ENCODE assay signal across 23 cellular contexts in the genomic region with DNA sequence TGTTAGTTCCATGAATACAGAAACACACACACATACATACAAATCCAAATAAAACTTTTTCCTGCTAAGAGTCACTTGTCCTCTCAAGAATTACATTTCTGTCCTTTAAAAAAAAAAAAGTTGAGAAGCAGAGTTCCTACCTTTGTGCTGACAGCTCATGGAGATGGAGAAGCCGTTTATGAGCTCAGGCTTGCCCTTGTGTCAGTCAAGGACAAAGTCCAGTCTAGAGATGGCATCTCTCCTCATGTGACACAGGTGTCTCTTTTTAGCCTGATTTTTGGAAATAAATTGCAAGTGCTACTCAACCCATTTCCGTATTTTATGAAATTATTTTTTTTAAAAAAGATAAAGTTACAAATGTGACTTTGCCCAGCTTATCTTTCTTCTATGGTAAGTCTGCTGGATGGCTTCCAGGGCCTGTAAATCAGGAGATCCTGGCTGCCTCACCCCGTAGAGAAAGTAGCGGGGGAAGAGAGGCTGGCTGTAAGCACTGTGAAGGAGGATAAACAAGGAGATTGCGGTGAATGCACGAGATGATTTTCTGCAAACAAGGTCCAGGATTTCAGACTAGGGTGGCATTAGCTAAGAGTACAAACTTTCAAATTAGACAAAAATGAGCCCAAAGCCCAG.
DNase-seq lines count a peak whose midpoint lies in the region; ATAC-seq, FAIRE-seq and TF ChIP-seq lines count a peak whose summit lies in the region.
"Had no signal": no experiment of that assay in that cellular context is flagged by ENCODE, and none has a peak within 500 bp of the region (broad histone marks: within the 10 kb centered on the region; RNA-seq: fewer than 3 reads in every experiment).

No MANE protein-coding gene starts in this region.

- H3K27ac Mint-ChIP-seq in type B pancreatic cell = peak overlapping the region; percentile 21
- H3K27ac Mint-ChIP-seq: activated CD8-positive, alpha-beta memory T cell treated with anti-CD3 and anti-CD28 coated beads, Interleukin-2, amount 10 ng/mL, durations not matched to agents 7 days and 5 days; activated T-helper 17 cell treated with anti-CD3 and anti-CD28 coated beads, Interleukin-2, amount 50 U/mL, for 72 hours had no signal

- H2BK12ac ChIP-seq in H1 (ENCODE audit: low read depth, low read length) = no peak overlapping the region

- H3K23me2 ChIP-seq in H1 (ENCODE audit: low read depth, low read length) = no peaks in the 10 kb centered on the region

- no peak overlapping the region for H3K18ac ChIP-seq in H1 (ENCODE audit: extremely low read depth, low read length)
- peak overlapping the region; percentile 61 for H3K18ac ChIP-seq in mesendoderm (ENCODE audit: low read length)

- H4K5ac ChIP-seq in H1 (ENCODE audit: insufficient read length, low read depth, low read length) (no peak overlapping the region), mesendoderm (ENCODE audit: low read length) (no peak overlapping the region)

- no peak overlapping the region for H3K23ac ChIP-seq in H1 (ENCODE audit: insufficient read length)
- no peak overlapping the region for H3K23ac ChIP-seq in mesendoderm (ENCODE audit: low read length)

- H3K36me3 ChIP-seq in SK-N-SH (replicated peaks in 1 of 2; ENCODE audit: control insufficient read depth in 1 of 2, insufficient read depth in 2 of 2, low read length in 1 of 2) (no peaks in the 10 kb centered on the region), H1 (ENCODE audit: control insufficient read depth in 2 of 4, insufficient read depth in 4 of 4, low read length in 3 of 4) (no peaks in the 10 kb centered on the region), mesendoderm (ENCODE audit: control insufficient read depth, insufficient read depth, low read length) (no peaks in the 10 kb centered on the region)
- H3K36me3 ChIP-seq: BLaER1, esophagus squamous epithelium had no signal

- H4K8ac ChIP-seq in H1 (ENCODE audit: extremely low read depth, insufficient read depth, low read length) = no peak overlapping the region
- H4K8ac ChIP-seq in mesendoderm (ENCODE audit: low read depth, low read length) = no peak overlapping the region

- H3K4me3 Mint-ChIP-seq in type B pancreatic cell = no peak overlapping the region
- H3K4me3 Mint-ChIP-seq: activated CD8-positive, alpha-beta memory T cell treated with anti-CD3 and anti-CD28 coated beads, Interleukin-2, amount 10 ng/mL, durations not matched to agents 7 days and 5 days; activated T-helper 17 cell treated with anti-CD3 and anti-CD28 coated beads, Interleukin-2, amount 50 U/mL, for 72 hours had no signal

- peak; percentile 34 for DNase-seq in SK-N-SH
- DNase-seq in H1 (ENCODE audit: low read depth in 1 of 2, low spot score in 2 of 2) = no peak
- DNase-seq in mesendoderm = no peak
- DNase-seq in type B pancreatic cell (ENCODE audit: extremely low spot score, unreplicated experiment) = no peak
- no peak for DNase-seq in posterior vena cava (ENCODE audit: low spot score)
- DNase-seq: activated CD4-positive, alpha-beta T cell treated with anti-CD3 and anti-CD28 coated beads for 1 hour; activated CD8-positive, alpha-beta memory T cell treated with anti-CD3 and anti-CD28 coated beads, Interleukin-2, amount 10 ng/mL, durations not matched to agents 7 days and 5 days; esophagus squamous epithelium; GDM1; HCEC 1CT; Karpas-422; NCI-H1105 treated with DMSO at 0.1 percent for 48 hours; NCI-H774; PC-9; stimulated activated CD4-positive, alpha-beta T cell treated with anti-CD3 and anti-CD28 coated beads, Interleukin-1b, Interleukin-23, amount 100 ng/mL, for 48 hours had no signal

- H3K27me3 Mint-ChIP-seq in type B pancreatic cell = no peaks in the 10 kb centered on the region

- H3K27ac ChIP-seq in SK-N-SH (ENCODE audit: low read depth in 2 of 2, low read length in 1 of 2) (no peak overlapping the region), H1 (ENCODE audit: low read depth, low read length) (no peak overlapping the region), mesendoderm (ENCODE audit: low read depth, low read length) (no peak overlapping the region)
- H3K27ac ChIP-seq: BLaER1, esophagus squamous epithelium, PC-9 had no signal

- H2AFZ ChIP-seq in SK-N-SH (ENCODE audit: low read depth) (no peak overlapping the region), H1 (ENCODE audit: low read length) (peak overlapping the region; percentile 30; the same call in 1 of the 2 replicates)
- H2AFZ ChIP-seq: PC-9 had no signal

- H4K20me1 ChIP-seq in SK-N-SH (ENCODE audit: insufficient read depth) (no peaks in the 10 kb centered on the region), H1 (replicated peaks in 1 of 2; ENCODE audit: control insufficient read depth in 1 of 2, insufficient read depth in 2 of 2, low read length in 2 of 2) (no peaks in the 10 kb centered on the region)
- H4K20me1 ChIP-seq: BLaER1 had no signal

- H3K9me3 Mint-ChIP-seq in type B pancreatic cell = no peaks in the 10 kb centered on the region
- H3K9me3 Mint-ChIP-seq: activated T-helper 17 cell treated with anti-CD3 and anti-CD28 coated beads, Interleukin-2, amount 50 U/mL, for 72 hours had no signal

- no peak for ATAC-seq in HG02763 (IDR thresholded peaks at IDR 0.05; ENCODE audit: unreplicated experiment)
- ATAC-seq in HG02759 (IDR thresholded peaks at IDR 0.05; ENCODE audit: unreplicated experiment) = no peak
- ATAC-seq: activated CD8-positive, alpha-beta memory T cell treated with anti-CD3 and anti-CD28 coated beads, Interleukin-2, amount 10 ng/mL, durations not matched to agents 7 days and 5 days; activated T-helper 17 cell treated with anti-CD3 and anti-CD28 coated beads, Interleukin-2, amount 50 U/mL, for 72 hours; GM12878; sciatic nerve had no signal

- CTCF ChIA-PET in SK-N-SH (lab: Yijun Ruan, JAX) = no interaction called here
- CTCF ChIA-PET in H1 (lab: Charles Lee; ENCODE audit: partially characterized antibody) = interaction anchor here (1.8 kb wide), 1 partner anchor 9 kb away, joined by 6 read pairs; no protein-coding TSS in a partner anchor

- 40% methylated on average over 6 of the region's 6 CpGs for WGBS in SK-N-SH (ENCODE audit: low lambda C conversion rate)
- 92% methylated on average over 6 of the region's 6 CpGs; no CpG with 5 or more reads in 1 of the 2 experiments for WGBS in H1 (ENCODE audit: extremely low coverage in 1 of 2, insufficient coverage in 1 of 2, insufficient read length in 1 of 2, insufficient replicate concordance in 2 of 2, low coverage in 1 of 2, low lambda C conversion rate in 2 of 2, missing lambda C conversion rate in 1 of 2), 2 experiments
- no CpG with 5 or more reads among the region's 6 CpGs for WGBS in mesendoderm (ENCODE audit: extremely low coverage, insufficient coverage, low lambda C conversion rate)

- H2AK5ac ChIP-seq in H1 (ENCODE audit: low read depth, low read length) (no peak overlapping the region), mesendoderm (ENCODE audit: low read length) (no peak overlapping the region)

- H2BK120ac ChIP-seq in H1 (replicated peaks; ENCODE audit: low read depth, low read length) = peak overlapping the region; percentile 29
- H2BK120ac ChIP-seq in mesendoderm (ENCODE audit: low read depth, low read length) = no peak overlapping the region

- H3K4me2 ChIP-seq in SK-N-SH (no peak overlapping the region), H1 (ENCODE audit: insufficient read depth in 1 of 2, low read depth in 2 of 2, low read length in 2 of 2) (no peak overlapping the region), mesendoderm (ENCODE audit: low read length) (no peak overlapping the region)
- H3K4me2 ChIP-seq: BLaER1, PC-9 had no signal

- POLR2A ChIA-PET in SK-N-SH (lab: Yijun Ruan, JAX) = no interaction called here
- POLR2A ChIA-PET in H1 (lab: Charles Lee; ENCODE audit: partially characterized antibody) = no interaction called here

- H3K9me2 ChIP-seq in SK-N-SH = no peaks in the 10 kb centered on the region

- no peak overlapping the region for H2BK20ac ChIP-seq in H1 (ENCODE audit: low read length)

- TF ChIP-seq EP300 in SK-N-SH (IDR thresholded peaks at IDR 0.05; ENCODE audit: borderline replicate concordance in 1 of 2, low read depth in 1 of 2, low read length in 1 of 2) (no peak; a peak in 1 of 4 replicates), H1 (IDR thresholded peaks at IDR 0.05; ENCODE audit: borderline replicate concordance in 1 of 2, low read depth in 2 of 2, low read length in 2 of 2) (no peak)

- no peak overlapping the region for H3K56ac ChIP-seq in H1 (replicated peaks; ENCODE audit: insufficient read length, low read depth, low read length)
- no peak overlapping the region for H3K56ac ChIP-seq in mesendoderm (ENCODE audit: low read length)

- H2BK15ac ChIP-seq in H1 (ENCODE audit: low read length) = no peak overlapping the region
- no peak overlapping the region for H2BK15ac ChIP-seq in mesendoderm (replicated peaks; ENCODE audit: low read depth)

- H3K79me1 ChIP-seq in H1 (ENCODE audit: low read depth, low read length) (no peaks in the 10 kb centered on the region), mesendoderm (ENCODE audit: low read length) (no peaks in the 10 kb centered on the region)

- H2BK5ac ChIP-seq in H1 (ENCODE audit: low read depth, low read length) (no peak overlapping the region), mesendoderm (ENCODE audit: low read length) (no peak overlapping the region)

- H3K36me3 Mint-ChIP-seq in type B pancreatic cell = no peaks in the 10 kb centered on the region
- H3K36me3 Mint-ChIP-seq: activated CD8-positive, alpha-beta memory T cell treated with anti-CD3 and anti-CD28 coated beads, Interleukin-2, amount 10 ng/mL, durations not matched to agents 7 days and 5 days had no signal

- TF ChIP-seq RAD21 in SK-N-SH (IDR thresholded peaks at IDR 0.05; ENCODE audit: low read length) (no peak), H1 (IDR thresholded peaks at IDR 0.05 in 1 of 2, conservative IDR thresholded peaks at IDR 0.05 in 1 of 2; ENCODE audit: low read depth in 2 of 2, low read length in 2 of 2) (no peak)

- TF ChIP-seq CTCF in SK-N-SH (IDR thresholded peaks at IDR 0.05) (no peak), H1 (IDR thresholded peaks at IDR 0.05; ENCODE audit: control extremely low read depth in 1 of 3, insufficient read depth in 1 of 3, low read depth in 1 of 3, low read length in 3 of 3) (no peak), type B pancreatic cell (conservative IDR thresholded peaks at IDR 0.05) (no peak)

- H4K91ac ChIP-seq in H1 (replicated peaks; ENCODE audit: insufficient read length, low read length) = no peak overlapping the region

- H3K4me1 Mint-ChIP-seq in type B pancreatic cell (ENCODE audit: unreplicated experiment) = peaks cover 7% of the 10 kb centered on the region
- H3K4me1 Mint-ChIP-seq: activated CD8-positive, alpha-beta memory T cell treated with anti-CD3 and anti-CD28 coated beads, Interleukin-2, amount 10 ng/mL, durations not matched to agents 7 days and 5 days; activated T-helper 17 cell treated with anti-CD3 and anti-CD28 coated beads, Interleukin-2, amount 50 U/mL, for 72 hours had no signal

- no peak overlapping the region for H3K14ac ChIP-seq in H1 (ENCODE audit: insufficient read length)

- H3K27me3 ChIP-seq in SK-N-SH (ENCODE audit: insufficient read depth) (no peaks in the 10 kb centered on the region), H1 (replicated peaks in 1 of 4; ENCODE audit: control insufficient read depth in 3 of 4, extremely low read depth in 1 of 4, insufficient read depth in 3 of 4, low read length in 3 of 4) (no peaks in the 10 kb centered on the region), mesendoderm (ENCODE audit: insufficient read depth, low read length, poor library complexity) (no peaks in the 10 kb centered on the region)
- H3K27me3 ChIP-seq: BLaER1, esophagus squamous epithelium had no signal

- peaks cover 0 to 9% of the 10 kb centered on the region in 2 experiments; a peak in 1 of 4 replicates for H3K4me1 ChIP-seq in SK-N-SH (ENCODE audit: control insufficient read depth in 1 of 2, insufficient read depth in 2 of 2, low read depth in 1 of 2, low read length in 1 of 2)
- H3K4me1 ChIP-seq in H1 (replicated peaks in 1 of 4; ENCODE audit: control insufficient read depth in 3 of 4, insufficient read depth in 4 of 4, low read length in 3 of 4) = no peaks in the 10 kb centered on the region; a peak in 1 of 7 replicates
- no peaks in the 10 kb centered on the region for H3K4me1 ChIP-seq in mesendoderm (ENCODE audit: control insufficient read depth, low read depth, low read length)
- H3K4me1 ChIP-seq: BLaER1, esophagus squamous epithelium had no signal

- no peaks in the 10 kb centered on the region for H3F3A ChIP-seq in SK-N-SH (replicated peaks; ENCODE audit: insufficient read depth)

- H3K4me3 ChIP-seq in SK-N-SH (ENCODE audit: low read depth in 2 of 2, low read length in 1 of 2) (no peak overlapping the region), H1 (ENCODE audit: extremely low read depth in 1 of 4, insufficient read depth in 2 of 4, low read depth in 3 of 4, low read length in 4 of 4) (no peak overlapping the region), mesendoderm (ENCODE audit: low read length) (no peak overlapping the region)
- H3K4me3 ChIP-seq: BLaER1, esophagus squamous epithelium, GM12878, PC-9 had no signal

- H3K9ac ChIP-seq in SK-N-SH = no peak overlapping the region
- no peak overlapping the region for H3K9ac ChIP-seq in H1 (replicated peaks in 1 of 4; ENCODE audit: extremely low read depth in 1 of 4, low read depth in 3 of 4, low read length in 3 of 4)
- no peak overlapping the region for H3K9ac ChIP-seq in mesendoderm (ENCODE audit: low read length)
- H3K9ac ChIP-seq: BLaER1 had no signal

- no peaks in the 10 kb centered on the region for H3K9me3 ChIP-seq in SK-N-SH
- H3K9me3 ChIP-seq in H1 (ENCODE audit: insufficient read depth in 2 of 2, low read depth in 1 of 2, low read length in 1 of 2) = no peaks in the 10 kb centered on the region
- H3K9me3 ChIP-seq: esophagus squamous epithelium had no signal

- no peak for FAIRE-seq in H1 (lab: Jason Lieb, UNC)
- FAIRE-seq: D721Med, GM12878, islet of Langerhans had no signal

- intact Hi-C loops in posterior vena cava (cut with DNase I) = no loop called here

- H3K4ac ChIP-seq in H1 (replicated peaks; ENCODE audit: insufficient read length, low read depth, low read length) (no peak overlapping the region), mesendoderm (ENCODE audit: low read depth, low read length) (no peak overlapping the region)

- no peak for TF ChIP-seq POLR2A in H1 (IDR thresholded peaks at IDR 0.05; ENCODE audit: control extremely low read depth in 1 of 2, low read depth in 2 of 2, low read length in 2 of 2)

- H3K79me2 ChIP-seq in SK-N-SH (ENCODE audit: insufficient read depth) = no peaks in the 10 kb centered on the region
- no peaks in the 10 kb centered on the region for H3K79me2 ChIP-seq in H1 (ENCODE audit: control insufficient read depth in 1 of 2, insufficient read depth in 2 of 2, low read length in 2 of 2)
- H3K79me2 ChIP-seq in mesendoderm (ENCODE audit: control insufficient read depth, insufficient read depth, low read length) = no peaks in the 10 kb centered on the region
